8 cellular contexts compared by ENCODE assay signal in the genomic region with DNA sequence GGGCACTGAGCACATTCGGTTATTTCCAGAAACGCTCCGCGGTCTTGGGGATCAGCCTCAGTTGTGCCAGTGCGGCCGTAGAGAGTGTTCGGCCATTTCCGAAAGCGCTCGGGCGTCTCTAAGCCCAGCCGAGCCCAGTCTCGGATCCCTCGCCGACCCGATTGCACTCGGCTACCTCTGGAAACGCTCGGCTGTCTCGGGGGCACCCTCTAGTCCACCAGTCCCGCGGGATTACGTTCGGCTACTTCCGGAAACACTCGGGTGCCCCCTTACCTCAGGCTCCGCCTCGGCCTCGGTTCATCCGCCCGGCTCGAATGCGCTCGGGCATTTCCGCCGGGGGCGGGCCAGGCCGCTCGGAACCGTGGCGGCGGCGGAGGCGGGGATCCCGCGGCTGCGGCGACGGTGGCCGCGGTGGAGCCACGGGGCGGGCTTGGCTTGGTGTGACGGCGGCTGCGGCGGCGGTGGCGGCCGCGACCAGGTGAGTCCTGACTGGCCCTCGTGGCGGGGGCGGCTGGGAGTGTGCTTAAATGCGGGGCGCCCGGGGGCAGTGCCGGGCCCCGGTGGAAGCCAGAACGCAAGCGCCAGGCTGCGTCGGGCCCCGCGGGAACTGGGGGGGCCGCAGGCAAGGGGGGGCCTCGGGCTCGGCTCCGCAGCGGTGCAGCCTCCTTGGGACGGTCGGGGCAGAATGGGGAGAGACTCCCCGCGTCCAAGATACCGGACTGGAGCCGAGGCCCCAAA. TPM values are rescaled to one million over a fixed set of nuclear protein-coding genes. Genes with fewer than 3 reads are reported as not detected.
DNase-seq lines count a peak whose midpoint lies in the region; ATAC-seq and TF ChIP-seq lines count a peak whose summit lies in the region.

A gene (plus strand): TSS at position 347 of the 738 bp plus-strand sequence. CDS start 2,717 bp downstream, outside the sequence.

- H3K9me3 ChIP-seq in adrenal gland (replicated peaks in 1 of 3) (no peaks in the 10 kb centered on the region), parathyroid adenoma (ENCODE audit: control insufficient read depth, low read length) (no peaks in the 10 kb centered on the region), tibial nerve (no peaks in the 10 kb centered on the region)

- H3K27me3 ChIP-seq in adrenal gland: no peaks in the 10 kb centered on the region
- no peaks in the 10 kb centered on the region for H3K27me3 ChIP-seq in parathyroid adenoma (ENCODE audit: control insufficient read depth, insufficient read depth, low read length)
- H3K27me3 ChIP-seq in tibial nerve: no peaks in the 10 kb centered on the region

- H3K79me2 ChIP-seq in parathyroid adenoma: peaks cover 3% of the 10 kb centered on the region

- WGBS in adrenal gland, 4 donors: 0 to 1% (median 1%) methylated on average over 31 to 86 of the region's 86 CpGs
- WGBS in tibial nerve, 2 donors: 0% methylated on average over 20 to 71 of the region's 86 CpGs

- H3K36me3 ChIP-seq in adrenal gland (replicated peaks in 1 of 2) (peaks cover 0 to 6% of the 10 kb centered on the region in 2 donors), parathyroid adenoma (ENCODE audit: control insufficient read depth, insufficient read depth, low read length) (no peaks in the 10 kb centered on the region), tibial nerve (peaks cover 0 to 34% (median 0%) of the 10 kb centered on the region in 3 donors)

- peak within 1 kb of the TSS; percentile 100 for H3K4me2 ChIP-seq in parathyroid adenoma (ENCODE audit: low read length)

- peak; percentile 32 to 34 for TF ChIP-seq EP300 in tibial nerve (IDR thresholded peaks at IDR 0.05)

- intact Hi-C loops in T-helper 1 cell treated with Interleukin-12 subunit alpha and Interleukin-12 subunit beta and Interleukin-4 antibody, amounts not matched to agents 30 ng/mL and 1 ng/mL, for 36 hours (cut with micrococcal nuclease): loop anchor here (1.0 to 10.0 kb wide), 13 partner anchors 8 to 298 kb away; a partner anchor contains a TSS
- intact Hi-C loops in adrenal gland (cut with DNase I): loop anchor here in 1 of 2 donors (5.0 kb wide), 1 partner anchor 36 kb away; no protein-coding TSS in a partner anchor
- intact Hi-C loops in cardiac septum (cut with DNase I): loop anchor here (5.0 kb wide), 1 partner anchor 36 kb away; no protein-coding TSS in a partner anchor

- peak within 1 kb of the TSS; percentile 96 for H2AFZ ChIP-seq in parathyroid adenoma

- TF ChIP-seq POLR2A in adrenal gland (IDR thresholded peaks at IDR 0.05) (peak; percentile 32 to 81), tibial nerve (IDR thresholded peaks at IDR 0.05) (peak; percentile 41 to 81)

- H3K9ac ChIP-seq in parathyroid adenoma: peak within 1 kb of the TSS; percentile 85

- in situ Hi-C loops in GM13977 (cut with MboI; ENCODE audit: low pct_unique_long_range_greater_than_20kb, low sequenced_read_pairs, unreplicated experiment): no loop called here

- peak; percentile 77 for ATAC-seq in HG02885 (IDR thresholded peaks at IDR 0.05; ENCODE audit: poor library complexity, unreplicated experiment)

- H3K4me3 ChIP-seq in adrenal gland (peak within 1 kb of the TSS; percentile 33 to 84 (median 62)), parathyroid adenoma (ENCODE audit: low read depth, low read length) (peak within 1 kb of the TSS; percentile 90), tibial nerve (peak within 1 kb of the TSS; percentile 66 to 92 (median 76))

- no peak for TF ChIP-seq CTCF in GM13977 (IDR thresholded peaks at IDR 0.05; ENCODE audit: extremely low read depth, insufficient read depth, missing control alignments)
- TF ChIP-seq CTCF in adrenal gland (IDR thresholded peaks at IDR 0.05): no peak
- TF ChIP-seq CTCF in parathyroid adenoma (IDR thresholded peaks at IDR 0.05): no peak
- TF ChIP-seq CTCF in tibial nerve (IDR thresholded peaks at IDR 0.05): peak in 1 of 5 experiments; percentile 27

- H3K4me1 ChIP-seq in adrenal gland (replicated peaks in 1 of 2): peaks cover 30 to 53% of the 10 kb centered on the region in 2 donors
- peaks cover 28% of the 10 kb centered on the region for H3K4me1 ChIP-seq in parathyroid adenoma
- H3K4me1 ChIP-seq in tibial nerve: peaks cover 0 to 59% (median 36%) of the 10 kb centered on the region in 4 donors

- DNase-seq in GM13977 (ENCODE audit: low spot score): peak; percentile 100
- DNase-seq in NCI-H1694 (lab: John Stamatoyannopoulos, UW): peak; percentile 99
- peak; percentile 99 to 100 (median 100) for DNase-seq in adrenal gland
- peak; percentile 99 for DNase-seq in cardiac septum (ENCODE audit: low spot score)
- DNase-seq in tibial nerve (ENCODE audit: low spot score in 2 of 2): peak; percentile 100

- H3K27ac ChIP-seq in adrenal gland (peak within 1 kb of the TSS; percentile 84 to 97 (median 95)), parathyroid adenoma (peak within 1 kb of the TSS; percentile 98), tibial nerve (peak within 1 kb of the TSS; percentile 88 to 95 (median 92))

RNA-seq across cellular contexts. Expression of the gene that starts here (rescaled TPM):
- total RNA-seq in T-helper 1 cell treated with Interleukin-12 subunit alpha and Interleukin-12 subunit beta and Interleukin-4 antibody, amounts not matched to agents 30 ng/mL and 1 ng/mL, for 36 hours: 13.0 and 14.6 TPM in 2 replicates
- total RNA-seq in adrenal gland: 100 to 1,000 TPM in 3 of 8 donors, 10 to 100 TPM in 5; 32.9 to 124 (median 80.4) TPM
- polyA plus RNA-seq in adrenal gland: 10 to 100 TPM in 2 of 3 donors, 1 to 10 TPM in 1; 6.7 to 21.0 (median 10.8) TPM
- 28.3 TPM for total RNA-seq in cardiac septum
- total RNA-seq in tibial nerve: 10 to 100 TPM; 12.2 to 38.1 (median 15.7) TPM

Comparison
In these comparisons a context has a peak if more than half of its experiments do, and no peak if none do; other contexts are left out.
1. Peak in every context shown above with its lines: DNase-seq, ATAC-seq, H3K4me3 ChIP-seq and H3K27ac ChIP-seq.